In the genomic region with DNA sequence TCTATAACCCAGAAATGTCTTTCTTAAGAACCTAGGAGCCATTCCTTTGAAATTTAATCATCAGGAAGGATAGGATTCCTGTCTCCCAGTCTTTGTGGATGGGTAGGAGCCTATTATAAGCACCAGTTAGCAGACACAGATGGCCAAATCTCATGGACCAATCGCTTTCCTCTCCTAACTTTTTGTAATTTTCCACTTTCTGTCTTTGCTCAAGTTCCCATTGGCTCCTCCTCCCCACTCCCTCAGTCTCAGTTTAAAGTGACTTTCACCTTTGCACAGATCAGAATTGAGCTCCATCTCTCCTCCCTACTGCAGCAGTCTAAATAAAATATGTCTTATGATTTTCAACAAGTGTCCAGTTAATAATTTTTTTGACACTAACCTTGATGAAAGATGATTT, we compare ENCODE assay signal across 24 cellular contexts.
DNase-seq lines count a peak whose midpoint lies in the region; ATAC-seq, FAIRE-seq and TF ChIP-seq lines count a peak whose summit lies in the region.
"Had no signal": no experiment of that assay in that cellular context is flagged by ENCODE, and none has a peak within 500 bp of the region (broad histone marks: within the 10 kb centered on the region; RNA-seq: fewer than 3 reads in every experiment).

No MANE protein-coding gene starts in this region.

- no peaks in the 10 kb centered on the region for H4K20me1 ChIP-seq in H1 (replicated peaks in 1 of 2; ENCODE audit: control insufficient read depth in 1 of 2, insufficient read depth in 2 of 2, low read length in 2 of 2)
- H4K20me1 ChIP-seq: BLaER1 treated with 17β-estradiol and CSF1 and Interleukin-3, amounts not matched to agents 10 nM and 100 nM had no signal

- H3K14ac ChIP-seq in H1 (ENCODE audit: insufficient read length) = no peak overlapping the region

- no peaks in the 10 kb centered on the region; the same call in 1 of the 2 replicates for H3K27me3 Mint-ChIP-seq in HFFc6 (ENCODE audit: insufficient read depth)

- H3K4me3 ChIP-seq in H1 (ENCODE audit: extremely low read depth in 1 of 4, insufficient read depth in 2 of 4, low read depth in 3 of 4, low read length in 4 of 4) (no peak overlapping the region), liver (ENCODE audit: low read depth in 1 of 3, low read length in 3 of 3) (no peak overlapping the region), parathyroid adenoma (ENCODE audit: low read depth, low read length) (no peak overlapping the region)
- H3K4me3 ChIP-seq: A549; BLaER1 treated with 17β-estradiol and CSF1 and Interleukin-3, amounts not matched to agents 10 nM and 100 nM; GM12878; GM23338; HAP-1 had no signal

- H3K4ac ChIP-seq in H1 (replicated peaks; ENCODE audit: insufficient read length, low read depth, low read length) = no peak overlapping the region

- TF ChIP-seq EP300 in H1 (IDR thresholded peaks at IDR 0.05; ENCODE audit: borderline replicate concordance in 1 of 2, low read depth in 2 of 2, low read length in 2 of 2) = no peak

- H3K23ac ChIP-seq in H1 (ENCODE audit: insufficient read length) = no peak overlapping the region

- H3K4me2 ChIP-seq in H1 (ENCODE audit: insufficient read depth in 1 of 2, low read depth in 2 of 2, low read length in 2 of 2) (no peak overlapping the region), parathyroid adenoma (ENCODE audit: low read length) (no peak overlapping the region)
- H3K4me2 ChIP-seq: A549; BLaER1 treated with 17β-estradiol and CSF1 and Interleukin-3, amounts not matched to agents 10 nM and 100 nM; GM23338 had no signal

- no peak overlapping the region for H2BK5ac ChIP-seq in H1 (ENCODE audit: low read depth, low read length)

- H3K9ac ChIP-seq in H1 (replicated peaks in 1 of 4; ENCODE audit: extremely low read depth in 1 of 4, low read depth in 3 of 4, low read length in 3 of 4) = no peak overlapping the region
- no peak overlapping the region for H3K9ac ChIP-seq in liver (ENCODE audit: low read depth in 1 of 2, low read length in 2 of 2)
- H3K9ac ChIP-seq in parathyroid adenoma = no peak overlapping the region
- H3K9ac ChIP-seq: BLaER1 treated with 17β-estradiol and CSF1 and Interleukin-3, amounts not matched to agents 10 nM and 100 nM had no signal

- no peak overlapping the region for H4K8ac ChIP-seq in H1 (ENCODE audit: extremely low read depth, insufficient read depth, low read length)

- no peaks in the 10 kb centered on the region for H3K23me2 ChIP-seq in H1 (ENCODE audit: low read depth, low read length)

- no peak for TF ChIP-seq POLR2A in H1 (IDR thresholded peaks at IDR 0.05; ENCODE audit: control extremely low read depth in 1 of 2, low read depth in 2 of 2, low read length in 2 of 2)

- no peak overlapping the region for H3K18ac ChIP-seq in H1 (ENCODE audit: extremely low read depth, low read length)

- no peak overlapping the region for H2AK5ac ChIP-seq in H1 (ENCODE audit: low read depth, low read length)

- peaks cover 50% of the 10 kb centered on the region for H3K4me1 Mint-ChIP-seq in HFFc6 (ENCODE audit: low read depth)
- H3K4me1 Mint-ChIP-seq: CD14-positive monocyte; CD8-positive, alpha-beta memory T cell had no signal

- H3K79me2 ChIP-seq in H1 (ENCODE audit: control insufficient read depth in 1 of 2, insufficient read depth in 2 of 2, low read length in 2 of 2) (no peaks in the 10 kb centered on the region), parathyroid adenoma (no peaks in the 10 kb centered on the region)

- no peak overlapping the region for H4K91ac ChIP-seq in H1 (replicated peaks; ENCODE audit: insufficient read length, low read length)

- CTCF ChIA-PET in H1 (lab: Charles Lee; ENCODE audit: partially characterized antibody) = interaction anchor here (1.2 kb wide), 1 partner anchor 160 kb away, joined by 3 read pairs; no protein-coding TSS in a partner anchor

- H3K36me3 Mint-ChIP-seq in HFFc6 (ENCODE audit: low read depth) = no peaks in the 10 kb centered on the region
- H3K36me3 Mint-ChIP-seq: CD14-positive monocyte; CD8-positive, alpha-beta memory T cell had no signal

- no peaks in the 10 kb centered on the region for H3K79me1 ChIP-seq in H1 (ENCODE audit: low read depth, low read length)

- no peak overlapping the region for H3K4me3 Mint-ChIP-seq in HFFc6
- H3K4me3 Mint-ChIP-seq: CD14-positive monocyte; CD4-positive, alpha-beta T cell; CD8-positive, alpha-beta memory T cell; GM23338 had no signal

- no peak for ATAC-seq in GM18909 (IDR thresholded peaks at IDR 0.05; ENCODE audit: poor library complexity, unreplicated experiment)
- ATAC-seq in HG03571 (IDR thresholded peaks at IDR 0.05; ENCODE audit: unreplicated experiment) = no peak
- ATAC-seq: A549, GM12878, GM23338 had no signal

- H3K4me1 ChIP-seq in H1 (replicated peaks in 1 of 4; ENCODE audit: control insufficient read depth in 3 of 4, insufficient read depth in 4 of 4, low read length in 3 of 4) = peaks cover 1 to 13% (median 5%) of the 10 kb centered on the region in 4 experiments; a peak in 2 of 7 replicates
- H3K4me1 ChIP-seq in liver (ENCODE audit: control insufficient read depth in 4 of 4, insufficient read depth in 4 of 4, low read length in 3 of 4) = peaks cover under 1 to 32% (median 28%) of the 10 kb centered on the region in 4 donors
- H3K4me1 ChIP-seq in parathyroid adenoma = peaks cover 12% of the 10 kb centered on the region
- H3K4me1 ChIP-seq: A549; BLaER1 treated with 17β-estradiol and CSF1 and Interleukin-3, amounts not matched to agents 10 nM and 100 nM; HAP-1 had no signal

- TF ChIP-seq RAD21 in H1 (IDR thresholded peaks at IDR 0.05 in 1 of 2, conservative IDR thresholded peaks at IDR 0.05 in 1 of 2; ENCODE audit: low read depth in 2 of 2, low read length in 2 of 2) (no peak), liver (IDR thresholded peaks at IDR 0.05) (no peak)

- H3K27me3 ChIP-seq in H1 (replicated peaks in 1 of 4; ENCODE audit: control insufficient read depth in 3 of 4, extremely low read depth in 1 of 4, insufficient read depth in 3 of 4, low read length in 3 of 4) = no peaks in the 10 kb centered on the region
- no peaks in the 10 kb centered on the region for H3K27me3 ChIP-seq in liver (ENCODE audit: control insufficient read depth in 4 of 4, insufficient read depth in 4 of 4, low read length in 3 of 4)
- H3K27me3 ChIP-seq in parathyroid adenoma (ENCODE audit: control insufficient read depth, insufficient read depth, low read length) = no peaks in the 10 kb centered on the region
- H3K27me3 ChIP-seq: BE2C; BLaER1 treated with 17β-estradiol and CSF1 and Interleukin-3, amounts not matched to agents 10 nM and 100 nM had no signal

- H3K36me3 ChIP-seq in H1 (ENCODE audit: control insufficient read depth in 2 of 4, insufficient read depth in 4 of 4, low read length in 3 of 4) (no peaks in the 10 kb centered on the region), liver (ENCODE audit: control insufficient read depth in 4 of 4, insufficient read depth in 3 of 4, low read depth in 1 of 4, low read length in 3 of 4) (no peaks in the 10 kb centered on the region), parathyroid adenoma (ENCODE audit: control insufficient read depth, insufficient read depth, low read length) (no peaks in the 10 kb centered on the region)
- H3K36me3 ChIP-seq: BE2C; BLaER1 treated with 17β-estradiol and CSF1 and Interleukin-3, amounts not matched to agents 10 nM and 100 nM; HAP-1 had no signal

- H3K27ac ChIP-seq in H1 (ENCODE audit: low read depth, low read length) = no peak overlapping the region
- H3K27ac ChIP-seq in liver (ENCODE audit: low read depth in 1 of 2, low read length in 2 of 2) = peak overlapping the region in 1 of 2 donors; percentile 83
- H3K27ac ChIP-seq in parathyroid adenoma = no peak overlapping the region
- H3K27ac ChIP-seq: A549; BLaER1 treated with 17β-estradiol and CSF1 and Interleukin-3, amounts not matched to agents 10 nM and 100 nM had no signal

- H2BK15ac ChIP-seq in H1 (ENCODE audit: low read length) = no peak overlapping the region

- FAIRE-seq in H1 (lab: Jason Lieb, UNC) = no peak
- FAIRE-seq: A549, G401.6, GM12878, H54 had no signal

- H3K9me3 ChIP-seq in H1 (ENCODE audit: insufficient read depth in 2 of 2, low read depth in 1 of 2, low read length in 1 of 2) (no peaks in the 10 kb centered on the region), liver (ENCODE audit: control insufficient read depth in 4 of 4, low read length in 3 of 4) (no peaks in the 10 kb centered on the region), parathyroid adenoma (ENCODE audit: control insufficient read depth, low read length) (no peaks in the 10 kb centered on the region)
- H3K9me3 ChIP-seq: A549; BE2C; BLaER1 treated with 17β-estradiol and CSF1 and Interleukin-3, amounts not matched to agents 10 nM and 100 nM; HAP-1 had no signal

- no peak overlapping the region for H2BK120ac ChIP-seq in H1 (replicated peaks; ENCODE audit: low read depth, low read length)

- DNase-seq in HFFc6 (peak; percentile 35), H1 (ENCODE audit: low read depth in 1 of 2, low spot score in 2 of 2) (no peak), NCI-H82 treated with DMSO at 0.1 percent for 48 hours (lab: John Stamatoyannopoulos, UW; ENCODE audit: unreplicated experiment) (no peak)
- DNase-seq: 8988T; ACHN; AML-193; BE2C; Calu3; CD4-positive, alpha-beta T cell; CD8-positive, alpha-beta memory T cell; DMS53; DMS79 treated with DMSO at 0.1 percent for 48 hours had no signal

- no peaks in the 10 kb centered on the region for H3K9me3 Mint-ChIP-seq in HFFc6
- H3K9me3 Mint-ChIP-seq: CD4-positive, alpha-beta T cell; GM23338 had no signal

- no peak overlapping the region for H4K5ac ChIP-seq in H1 (ENCODE audit: insufficient read length, low read depth, low read length)

- POLR2A ChIA-PET in H1 (lab: Charles Lee; ENCODE audit: partially characterized antibody) = no interaction called here

- no peak overlapping the region for H3K56ac ChIP-seq in H1 (replicated peaks; ENCODE audit: insufficient read length, low read depth, low read length)

- no peak overlapping the region for H2BK12ac ChIP-seq in H1 (ENCODE audit: low read depth, low read length)

- peak overlapping the region; percentile 38 for H3K27ac Mint-ChIP-seq in HFFc6
- H3K27ac Mint-ChIP-seq: CD14-positive monocyte; CD4-positive, alpha-beta T cell; CD8-positive, alpha-beta memory T cell; GM23338 had no signal

- no peak overlapping the region for H2BK20ac ChIP-seq in H1 (ENCODE audit: low read length)

- TF ChIP-seq CTCF in HFFc6 (IDR thresholded peaks at IDR 0.05) (no peak), H1 (IDR thresholded peaks at IDR 0.05; ENCODE audit: control extremely low read depth in 1 of 3, insufficient read depth in 1 of 3, low read depth in 1 of 3, low read length in 3 of 3) (no peak), liver (IDR thresholded peaks at IDR 0.05; ENCODE audit: low read depth, low read length, missing input control) (no peak), parathyroid adenoma (IDR thresholded peaks at IDR 0.05) (no peak)

- 85% methylated on average over 1 of the region's 1 CpG; no CpG with 5 or more reads in 1 of the 2 experiments for whole genome bisulfite sequencing in H1 (ENCODE audit: extremely low coverage in 1 of 2, insufficient coverage in 1 of 2, insufficient read length in 1 of 2, insufficient replicate concordance in 2 of 2, low coverage in 1 of 2, low lambda C conversion rate in 2 of 2, missing lambda C conversion rate in 1 of 2), 2 experiments
- 82% methylated on average over 1 of the region's 1 CpG for WGBS in liver

- H2AFZ ChIP-seq in H1 (ENCODE audit: low read length) (peak overlapping the region; percentile 35; the same call in 1 of the 2 replicates), parathyroid adenoma (peak overlapping the region; percentile 20)
- H2AFZ ChIP-seq: GM23338 had no signal

TF ChIP-seq in liver, 16 proteins besides CTCF, POLR2A, EP300 and RAD21 (continues in another document):
- TF ChIP-seq HNF4A (conservative IDR thresholded peaks at IDR 0.05) = peak in 1 of 2 donors; percentile 19
